ENCODE assay signal across 22 cellular contexts in the genomic region with DNA sequence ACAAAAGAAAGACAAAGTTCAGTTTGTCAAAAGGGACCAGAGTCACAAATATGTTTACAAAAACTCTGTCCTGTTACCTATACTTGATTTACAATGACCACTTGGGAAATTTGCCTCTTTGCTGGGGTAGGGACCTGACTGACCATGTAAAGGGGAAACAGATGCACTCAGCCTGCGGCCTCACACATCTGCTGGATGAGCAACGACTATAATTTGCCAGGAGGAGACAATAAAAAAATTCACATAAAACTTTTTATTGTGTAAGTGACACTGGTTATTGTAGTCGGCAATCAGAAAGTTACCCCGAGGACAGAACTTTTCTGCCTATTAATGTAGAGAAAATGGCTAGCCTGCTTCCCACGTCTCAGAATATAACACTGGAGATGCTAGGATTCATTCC.
DNase-seq lines count a peak whose midpoint lies in the region; ATAC-seq and TF ChIP-seq lines count a peak whose summit lies in the region.
"Had no signal": no experiment of that assay in that cellular context is flagged by ENCODE, and none has a peak within 500 bp of the region (broad histone marks: within the 10 kb centered on the region; RNA-seq: fewer than 3 reads in every experiment).

No MANE protein-coding gene starts in this region.

- intact Hi-C loops in mucosa of descending colon (cut with DNase I, micrococcal nuclease): no loop called here

- no peak for TF ChIP-seq CTCF in hepatocyte (IDR thresholded peaks at IDR 0.05; ENCODE audit: poor library complexity)
- no peak for TF ChIP-seq CTCF in mucosa of descending colon (IDR thresholded peaks at IDR 0.05)
- TF ChIP-seq CTCF in smooth muscle cell (IDR thresholded peaks at IDR 0.05; ENCODE audit: borderline replicate concordance, insufficient read depth, poor library complexity, severe bottlenecking): no peak

- no peaks in the 10 kb centered on the region for H3K27me3 ChIP-seq in hepatocyte
- H3K27me3 ChIP-seq in smooth muscle cell (ENCODE audit: low read depth): no peaks in the 10 kb centered on the region
- H3K27me3 ChIP-seq: BE2C, BLaER1 had no signal

- H2AFZ ChIP-seq in hepatocyte (no peak overlapping the region), smooth muscle cell (ENCODE audit: low read depth) (peak overlapping the region; percentile 29)

- H3K9me2 ChIP-seq in hepatocyte (replicated peaks; ENCODE audit: insufficient read depth): no peaks in the 10 kb centered on the region

- H4K20me1 ChIP-seq in hepatocyte (ENCODE audit: insufficient read depth, poor library complexity, severe bottlenecking): no peaks in the 10 kb centered on the region
- H4K20me1 ChIP-seq in smooth muscle cell (ENCODE audit: low read depth): no peaks in the 10 kb centered on the region
- H4K20me1 ChIP-seq: BLaER1 had no signal

- peak; percentile 13 for DNase-seq in hepatocyte (ENCODE audit: low spot score)
- DNase-seq in mucosa of descending colon: no peak
- DNase-seq in smooth muscle cell (lab: John Stamatoyannopoulos, UW; ENCODE audit: unreplicated experiment): no peak
- no peak for DNase-seq in NCI-H2227 treated with DMSO at 0.1 percent for 48 hours (lab: John Stamatoyannopoulos, UW)
- no peak for DNase-seq in substantia nigra (lab: John Stamatoyannopoulos, UW)
- DNase-seq: BE2C; C1 segment of cervical spinal cord; CD4-positive, alpha-beta memory T cell; CD4-positive, CD25-positive, alpha-beta regulatory T cell; CD8-positive, alpha-beta memory T cell; COR-L47; DMS 273 treated with DMSO at 0.1 percent for 48 hours; DMS153; DMS53; DMS79; DND-41; EL; GDM1 had no signal

- no peaks in the 10 kb centered on the region for H3K9me3 ChIP-seq in hepatocyte (ENCODE audit: low read depth)
- no peaks in the 10 kb centered on the region for H3K9me3 ChIP-seq in mucosa of descending colon
- no peaks in the 10 kb centered on the region for H3K9me3 ChIP-seq in smooth muscle cell (replicated peaks; ENCODE audit: low read depth)
- H3K9me3 ChIP-seq: A549, BE2C had no signal

- H3K36me3 ChIP-seq in hepatocyte (replicated peaks; ENCODE audit: insufficient read depth, low read depth) (no peaks in the 10 kb centered on the region), mucosa of descending colon (ENCODE audit: low read depth) (no peaks in the 10 kb centered on the region), smooth muscle cell (ENCODE audit: low read depth) (no peaks in the 10 kb centered on the region)
- H3K36me3 ChIP-seq: BE2C, BLaER1 had no signal

- no peak overlapping the region for H3K4me2 ChIP-seq in hepatocyte
- no peak overlapping the region for H3K4me2 ChIP-seq in smooth muscle cell
- H3K4me2 ChIP-seq: A549, BLaER1 had no signal

- H3F3A ChIP-seq in smooth muscle cell (ENCODE audit: low read depth): peaks cover 7% of the 10 kb centered on the region

- 56% methylated on average over 5 of the region's 5 CpGs for WGBS in hepatocyte (ENCODE audit: low lambda C conversion rate, missing lambda C conversion rate)
- 65% methylated on average over 5 of the region's 5 CpGs for WGBS in smooth muscle cell (ENCODE audit: low lambda C conversion rate)

- no peak overlapping the region for H3K4me3 ChIP-seq in hepatocyte
- H3K4me3 ChIP-seq in mucosa of descending colon: no peak overlapping the region
- no peak overlapping the region for H3K4me3 ChIP-seq in smooth muscle cell
- H3K4me3 ChIP-seq: A549, BLaER1, GM12878 had no signal

- H3K4me1 ChIP-seq in hepatocyte (ENCODE audit: insufficient read depth): peaks cover 15% of the 10 kb centered on the region
- no peaks in the 10 kb centered on the region for H3K4me1 ChIP-seq in mucosa of descending colon (ENCODE audit: low read depth)
- H3K4me1 ChIP-seq in smooth muscle cell (ENCODE audit: low read depth): peaks cover 10% of the 10 kb centered on the region
- H3K4me1 ChIP-seq: A549, BLaER1 had no signal

- H3K79me2 ChIP-seq in hepatocyte (no peaks in the 10 kb centered on the region), smooth muscle cell (ENCODE audit: low read depth) (no peaks in the 10 kb centered on the region)

- H3K9ac ChIP-seq in smooth muscle cell (ENCODE audit: low read depth): no peak overlapping the region
- H3K9ac ChIP-seq: BLaER1 had no signal

- H3K27ac ChIP-seq in hepatocyte (peak overlapping the region; percentile 12), smooth muscle cell (ENCODE audit: low read depth) (no peak overlapping the region), substantia nigra (ENCODE audit: low read depth, low read length, poor library complexity, severe bottlenecking) (no peak overlapping the region)
- H3K27ac ChIP-seq: 22Rv1, A549, BLaER1 had no signal

- peak; percentile 66 for ATAC-seq in mucosa of descending colon
- ATAC-seq: A549, GM12878 had no signal
